Comparison of ENCODE assay signal across 29 cellular contexts in genomic region chr2:40169430-40169829, GRCh38.
DNase-seq lines count a peak whose midpoint lies in the region; ATAC-seq, FAIRE-seq and TF ChIP-seq lines count a peak whose summit lies in the region.
"Had no signal": no experiment of that assay in that cellular context is flagged by ENCODE, and none has a peak within 500 bp of the region (broad histone marks: within the 10 kb centered on the region; RNA-seq: fewer than 3 reads in every experiment).

No MANE protein-coding gene starts in this region.

- no peak overlapping the region for H3K27ac ChIP-seq in epithelial cell of prostate
- H3K27ac ChIP-seq: BLaER1 treated with 17β-estradiol and CSF1 and Interleukin-3, amounts not matched to agents 10 nM and 100 nM; dorsolateral prefrontal cortex; SK-N-MC; VCaP had no signal

- FAIRE-seq in HTR-8/SVneo (lab: Jason Lieb, UNC) = no peak
- FAIRE-seq: GM19239, HepG2, RCC 7860 had no signal

- no peak for TF ChIP-seq POLR2A in erythroblast (IDR thresholded peaks at IDR 0.05; ENCODE audit: low read length)

- DNase-seq in Daoy (ENCODE audit: low read depth) = peak; percentile 52
- peak; percentile 5 for DNase-seq in HTR-8/SVneo (ENCODE audit: insufficient read length, low spot score)
- peak; percentile 7 for DNase-seq in SK-N-DZ (ENCODE audit: low spot score)
- DNase-seq in epithelial cell of prostate (ENCODE audit: low read depth, low spot score) = peak; percentile 8
- no peak for DNase-seq in erythroblast (lab: John Stamatoyannopoulos, UW)
- DNase-seq in iPS-NIHi7 (ENCODE audit: extremely low spot score) = no peak
- no peak for DNase-seq in NCI-H774 (lab: John Stamatoyannopoulos, UW)
- DNase-seq: activated CD4-positive, alpha-beta T cell treated with anti-CD3 and anti-CD28 coated beads, Interleukin-2, amount 10 ng/mL, durations not matched to agents 7 days and 5 days; activated CD8-positive, alpha-beta memory T cell treated with anti-CD3 and anti-CD28 coated beads, Interleukin-2, amount 10 ng/mL, durations not matched to agents 7 days and 5 days; activated naive CD4-positive, alpha-beta T cell treated with anti-CD3 and anti-CD28 coated beads, Interleukin-2, amount 10 ng/mL, durations not matched to agents 7 days and 5 days; activated T-cell treated with anti-CD3 and anti-CD28 coated beads, Interleukin-2, amount 50 U/mL, for 72 hours; anterior cingulate cortex; Caco-2; dorsolateral prefrontal cortex; naive thymus-derived CD4-positive, alpha-beta T cell; NCI-H2107; NCI-H510A; NK-92 treated with Interleukin-12 subunit alpha and Interleukin-12 subunit beta, amount 100 ng/mL, for 24 hours; nucleus accumbens; stimulated activated CD8-positive, alpha-beta memory T cell treated with anti-CD3 and anti-CD28 coated beads, Interleukin-4, amount 100 ng/mL, for 48 hours had no signal

- ATAC-seq in GM21528 (IDR thresholded peaks at IDR 0.05; ENCODE audit: low FRiP score, unreplicated experiment) = no peak
- ATAC-seq: activated CD8-positive, alpha-beta memory T cell treated with anti-CD3 and anti-CD28 coated beads, Interleukin-2, amount 10 ng/mL, durations not matched to agents 7 days and 5 days; activated T-cell treated with anti-CD3 and anti-CD28 coated beads, Interleukin-2, amount 50 U/mL, for 72 hours; HCT116; HepG2; left lobe of liver; naive thymus-derived CD4-positive, alpha-beta T cell had no signal

Comparison
In these comparisons a context has a peak if more than half of its experiments do, and no peak if none do; other contexts are left out.
1. DNase-seq: peak in Daoy (single experiment), HTR-8/SVneo (single experiment), SK-N-DZ (single experiment) and epithelial cell of prostate (single experiment); none in erythroblast (0 of 2), iPS-NIHi7 (single experiment) and NCI-H774 (single experiment).